ENCODE assay signal across 1 cellular context in the genomic region with DNA sequence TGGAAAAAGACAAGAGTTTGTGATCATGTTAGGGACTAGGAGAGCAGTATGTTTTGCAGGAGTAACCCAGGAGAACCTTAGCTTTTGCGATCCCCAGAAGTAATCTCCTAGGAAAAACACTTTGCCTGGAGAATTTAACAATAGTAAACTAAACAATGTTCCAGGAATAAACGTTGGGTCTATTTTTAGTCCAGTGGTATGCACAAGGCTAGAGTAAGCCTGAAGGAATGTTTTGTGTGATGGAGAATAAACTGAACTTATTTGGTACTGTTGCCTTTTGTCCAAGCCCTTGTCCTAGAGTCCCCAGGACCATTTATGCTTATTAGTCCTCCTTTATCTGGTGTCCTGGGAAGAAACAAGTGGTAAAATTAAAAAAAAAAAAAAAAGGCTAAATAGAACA.
TF ChIP-seq lines count a peak whose summit lies in the region.

No MANE protein-coding gene starts in this region.

TF ChIP-seq in SK-N-SH, 30 proteins besides CTCF, POLR2A, EP300 and RAD21 (continued from another document):
- TF ChIP-seq ELF1 (IDR thresholded peaks at IDR 0.05) (no peak), TCF12 (IDR thresholded peaks at IDR 0.05) (no peak), TEAD4 (IDR thresholded peaks at IDR 0.05; ENCODE audit: borderline replicate concordance, insufficient read depth) (no peak)
- TF ChIP-seq, protein P1, sequence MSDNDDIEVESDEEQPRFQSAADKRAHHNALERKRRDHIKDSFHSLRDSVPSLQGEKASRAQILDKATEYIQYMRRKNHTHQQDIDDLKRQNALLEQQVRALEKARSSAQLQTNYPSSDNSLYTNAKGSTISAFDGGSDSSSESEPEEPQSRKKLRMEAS (IDR thresholded peaks at IDR 0.05; ENCODE audit: low read depth) = no peak; the same call in 1 of the 2 replicates
